ENCODE assay signal across 27 cellular contexts in the genomic region with DNA sequence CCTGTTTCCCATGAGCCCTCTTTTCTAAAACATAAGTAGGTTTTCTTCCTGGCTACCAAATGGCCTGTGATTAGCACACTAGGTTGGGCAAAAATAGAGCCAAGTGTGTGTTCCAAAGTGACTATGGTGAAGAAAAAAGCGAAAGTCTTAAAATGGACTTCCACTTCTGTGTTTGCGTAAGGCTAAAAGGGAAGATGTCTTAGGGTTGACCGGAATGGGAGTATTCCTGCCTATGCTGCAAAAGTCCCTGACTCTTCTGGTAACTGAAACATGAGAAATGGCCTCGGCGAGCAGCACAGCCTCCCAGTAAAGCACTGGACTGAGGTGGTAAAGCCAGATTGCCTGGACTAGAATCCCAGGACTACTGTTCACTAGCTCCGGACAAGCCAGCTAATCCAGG. TPM values are rescaled to one million over a fixed set of nuclear protein-coding genes. Genes with fewer than 3 reads are reported as not detected.
DNase-seq lines count a peak whose midpoint lies in the region; ATAC-seq and TF ChIP-seq lines count a peak whose summit lies in the region.
"Had no signal": no experiment of that assay in that cellular context is flagged by ENCODE, and none has a peak within 500 bp of the region (broad histone marks: within the 10 kb centered on the region; RNA-seq: fewer than 3 reads in every experiment).

No MANE protein-coding gene starts in this region.

- H3K4me1 ChIP-seq in heart left ventricle (peaks cover 0 to 35% (median 0%) of the 10 kb centered on the region in 12 donors), muscle layer of duodenum (ENCODE audit: control insufficient read depth in 1 of 2, insufficient read depth in 2 of 2, low read length in 2 of 2) (no peaks in the 10 kb centered on the region), thoracic aorta (ENCODE audit: control insufficient read depth in 1 of 2, low read depth in 2 of 2) (no peaks in the 10 kb centered on the region), osteoblast (ENCODE audit: insufficient read depth, low read length) (peaks cover 22% of the 10 kb centered on the region)

- no peaks in the 10 kb centered on the region for H3K79me2 ChIP-seq in osteoblast (ENCODE audit: insufficient read depth, low read length)

- H3K27ac ChIP-seq in heart left ventricle: peak overlapping the region in 5 of 12 donors; percentile 34 to 92 (median 48)
- peak overlapping the region; percentile 40 for H3K27ac ChIP-seq in caudate nucleus (ENCODE audit: low read depth, low read length)
- peak overlapping the region; percentile 51 for H3K27ac ChIP-seq in muscle layer of duodenum (ENCODE audit: low read length)
- H3K27ac ChIP-seq in thoracic aorta: no peak overlapping the region
- no peak overlapping the region for H3K27ac ChIP-seq in osteoblast (ENCODE audit: low read depth, low read length)
- H3K27ac ChIP-seq: ovary, VCaP had no signal

- no peaks in the 10 kb centered on the region for H3K9me3 ChIP-seq in heart left ventricle
- H3K9me3 ChIP-seq in muscle layer of duodenum (ENCODE audit: control insufficient read depth in 1 of 2, low read length in 2 of 2): no peaks in the 10 kb centered on the region
- no peaks in the 10 kb centered on the region for H3K9me3 ChIP-seq in thoracic aorta
- H3K9me3 ChIP-seq in osteoblast (ENCODE audit: low read depth, low read length): no peaks in the 10 kb centered on the region
- H3K9me3 ChIP-seq: ovary had no signal

- ATAC-seq in heart left ventricle (peak in 3 of 4 donors; percentile 38 to 78 (median 78)), Right ventricle myocardium inferior (no peak), thoracic aorta (ENCODE audit: insufficient number of reproducible peaks, low FRiP score, low read depth) (peak; percentile 28), GM19467 (IDR thresholded peaks at IDR 0.05; ENCODE audit: unreplicated experiment) (no peak)
- ATAC-seq: activated CD8-positive, alpha-beta memory T cell treated with anti-CD3 and anti-CD28 coated beads, Interleukin-2, amount 10 ng/mL, durations not matched to agents 7 days and 5 days; activated T-cell treated with anti-CD3 and anti-CD28 coated beads, Interleukin-2, amount 50 U/mL, for 72 hours; naive thymus-derived CD8-positive, alpha-beta T cell had no signal

- WGBS in heart left ventricle, 4 donors: 75 to 92% (median 85%) methylated on average over 6 of the region's 6 CpGs

- H4K20me1 ChIP-seq in osteoblast (ENCODE audit: insufficient read depth, low read length): no peaks in the 10 kb centered on the region

- no peak overlapping the region for H3K4me2 ChIP-seq in osteoblast (ENCODE audit: insufficient read depth, low read length)

- no peaks in the 10 kb centered on the region for H3K36me3 ChIP-seq in heart left ventricle
- no peaks in the 10 kb centered on the region for H3K36me3 ChIP-seq in muscle layer of duodenum (ENCODE audit: control insufficient read depth in 1 of 2, insufficient read depth in 2 of 2, low read length in 2 of 2)
- H3K36me3 ChIP-seq in thoracic aorta: no peaks in the 10 kb centered on the region
- H3K36me3 ChIP-seq in osteoblast (ENCODE audit: insufficient read depth, low read length): no peaks in the 10 kb centered on the region
- H3K36me3 ChIP-seq: ovary had no signal

- H3K4me3 ChIP-seq in heart left ventricle: no peak overlapping the region
- no peak overlapping the region for H3K4me3 ChIP-seq in muscle layer of duodenum (ENCODE audit: low read depth in 1 of 2, low read length in 2 of 2)
- no peak overlapping the region for H3K4me3 ChIP-seq in thoracic aorta
- no peak overlapping the region for H3K4me3 ChIP-seq in osteoblast (ENCODE audit: insufficient read depth, low read length)
- H3K4me3 ChIP-seq: coronary artery, ovary had no signal

- no peak overlapping the region for H2AFZ ChIP-seq in osteoblast (ENCODE audit: low read length)

- H3K27me3 ChIP-seq in heart left ventricle (peaks cover 0 to 3% (median 0%) of the 10 kb centered on the region in 9 donors), muscle layer of duodenum (ENCODE audit: low read depth, low read length) (no peaks in the 10 kb centered on the region), thoracic aorta (replicated peaks; ENCODE audit: insufficient read depth) (no peaks in the 10 kb centered on the region), osteoblast (ENCODE audit: insufficient read depth, low read length) (no peaks in the 10 kb centered on the region)
- H3K27me3 ChIP-seq: ovary had no signal

- TF ChIP-seq CTCF in heart left ventricle (IDR thresholded peaks at IDR 0.05) (no peak), thoracic aorta (IDR thresholded peaks at IDR 0.05) (no peak), osteoblast (IDR thresholded peaks at IDR 0.05; ENCODE audit: extremely low read depth, low read depth, low read length) (no peak)

- intact Hi-C loops in heart left ventricle (cut with DNase I): no loop called here
- intact Hi-C loops in Right ventricle myocardium inferior (cut with DNase I): no loop called here

- no peak for DNase-seq in heart left ventricle
- DNase-seq in Right ventricle myocardium inferior (ENCODE audit: missing footprints): no peak
- DNase-seq in caudate nucleus (lab: John Stamatoyannopoulos, UW): no peak
- no peak for DNase-seq in thoracic aorta (ENCODE audit: low spot score)
- no peak for DNase-seq in osteoblast (ENCODE audit: insufficient read length, low spot score, missing footprints)
- no peak for DNase-seq in NCI-H345 treated with DMSO at 0.1 percent for 48 hours (lab: John Stamatoyannopoulos, UW; ENCODE audit: unreplicated experiment)
- DNase-seq: 8988T; activated CD4-positive, alpha-beta T cell treated with anti-CD3 and anti-CD28 coated beads, Interleukin-2, amount 50 U/mL, for 1 hour; activated CD8-positive, alpha-beta memory T cell treated with anti-CD3 and anti-CD28 coated beads, Interleukin-2, amount 10 ng/mL, durations not matched to agents 7 days and 5 days; activated naive CD4-positive, alpha-beta T cell treated with anti-CD3 and anti-CD28 coated beads, Interleukin-2, amount 50 U/mL, for 16 hours; activated T-cell treated with anti-CD3 and anti-CD28 coated beads, Interleukin-2, amount 50 U/mL, for 72 hours; GDM1; mesendoderm; naive thymus-derived CD8-positive, alpha-beta T cell; NCI-H1417; NCI-H2107; NCI-H510A treated with DMSO at 0.1 percent for 48 hours; NK-92 treated with Interleukin-12 subunit alpha and Interleukin-12 subunit beta, amount 100 ng/mL, for 24 hours; ovary; T-helper 2 cell had no signal

- TF ChIP-seq POLR2A in heart left ventricle (IDR thresholded peaks at IDR 0.05): no peak

RNA-seq across cellular contexts. Expression of gene FPR1, which starts 2.4 kb away (rescaled TPM):
- total RNA-seq in heart left ventricle: 10 to 100 TPM in 2 of 9 donors, 1 to 10 TPM in 7; 1.8 to 39.4 (median 4.7) TPM
- 1 to 10 TPM in 1 of 2 donors, under 1 TPM in 1; 0.15 to 4.8 TPM for polyA plus RNA-seq in heart left ventricle
- 5.3 TPM for total RNA-seq in Right ventricle myocardium inferior
- total RNA-seq in thoracic aorta: 10 to 100 TPM; 30.2 to 39.3 TPM
- total RNA-seq in osteoblast: 4.4 and 5.1 TPM in 2 replicates
- total RNA-seq: activated CD8-positive, alpha-beta memory T cell treated with anti-CD3 and anti-CD28 coated beads, Interleukin-2, amount 10 ng/mL, durations not matched to agents 7 days and 5 days; activated T-cell treated with anti-CD3 and anti-CD28 coated beads, Interleukin-2, amount 50 U/mL, for 72 hours; bronchial epithelial cell; kidney epithelial cell; naive thymus-derived CD8-positive, alpha-beta T cell had no signal

RNA-seq across cellular contexts. Expression of gene FPR2, which starts 6.9 kb away (rescaled TPM):
- total RNA-seq in heart left ventricle: 10 to 100 TPM in 1 of 9 donors, 1 to 10 TPM in 2, under 1 TPM in 5, not detected in 1; 0.24 to 11.1 (median 0.80) TPM
- 1 to 10 TPM in 1 of 2 donors, under 1 TPM in 1; 0.11 to 1.1 TPM for polyA plus RNA-seq in heart left ventricle
- total RNA-seq in Right ventricle myocardium inferior: 0.95 TPM
- 1 to 10 TPM; 2.2 to 5.9 TPM for total RNA-seq in thoracic aorta
- 0.29 and 0.36 TPM in 2 replicates for total RNA-seq in osteoblast
- total RNA-seq: activated CD8-positive, alpha-beta memory T cell treated with anti-CD3 and anti-CD28 coated beads, Interleukin-2, amount 10 ng/mL, durations not matched to agents 7 days and 5 days; activated T-cell treated with anti-CD3 and anti-CD28 coated beads, Interleukin-2, amount 50 U/mL, for 72 hours; bronchial epithelial cell; kidney epithelial cell; naive thymus-derived CD8-positive, alpha-beta T cell had no signal
- polyA plus RNA-seq: IgD-negative memory B cell; naive thymus-derived CD8-positive, alpha-beta T cell had no signal

RNA-seq across cellular contexts. Expression of gene HAS1, which starts 30.3 kb away (rescaled TPM):
- 10 to 100 TPM in 1 of 9 donors, 1 to 10 TPM in 1, under 1 TPM in 4, not detected in 3; 0.17 to 16.0 (median 0.81) TPM for total RNA-seq in heart left ventricle
- under 1 TPM; 0.15 to 0.40 TPM for polyA plus RNA-seq in heart left ventricle
- total RNA-seq in Right ventricle myocardium inferior: 0.57 TPM
- total RNA-seq in thoracic aorta: 10 to 100 TPM in 1 of 2 donors, 1 to 10 TPM in 1; 1.6 to 74.8 TPM
- total RNA-seq in osteoblast: 5.4 and 6.2 TPM in 2 replicates
- total RNA-seq: activated CD8-positive, alpha-beta memory T cell treated with anti-CD3 and anti-CD28 coated beads, Interleukin-2, amount 10 ng/mL, durations not matched to agents 7 days and 5 days; activated T-cell treated with anti-CD3 and anti-CD28 coated beads, Interleukin-2, amount 50 U/mL, for 72 hours; kidney epithelial cell; naive thymus-derived CD8-positive, alpha-beta T cell had no signal
- polyA plus RNA-seq: IgD-negative memory B cell had no signal

RNA-seq across cellular contexts. Expression of gene FPR3, which starts 40.9 kb away (rescaled TPM):
- total RNA-seq in heart left ventricle: 10 to 100 TPM in 2 of 9 donors, 1 to 10 TPM in 7; 1.8 to 35.5 (median 3.1) TPM
- polyA plus RNA-seq in heart left ventricle: 1 to 10 TPM in 1 of 2 donors, under 1 TPM in 1; 0.38 to 2.4 TPM
- 7.2 TPM for total RNA-seq in Right ventricle myocardium inferior
- total RNA-seq in thoracic aorta: 10 to 100 TPM; 11.1 to 18.0 TPM
- total RNA-seq in osteoblast: 0.59 and 1.1 TPM in 2 replicates
- total RNA-seq: activated CD8-positive, alpha-beta memory T cell treated with anti-CD3 and anti-CD28 coated beads, Interleukin-2, amount 10 ng/mL, durations not matched to agents 7 days and 5 days; activated T-cell treated with anti-CD3 and anti-CD28 coated beads, Interleukin-2, amount 50 U/mL, for 72 hours; bronchial epithelial cell; kidney epithelial cell had no signal
- polyA plus RNA-seq: IgD-negative memory B cell; naive thymus-derived CD8-positive, alpha-beta T cell had no signal

Comparison
In these comparisons a context has a peak if more than half of its experiments do, and no peak if none do; other contexts are left out.
1. ATAC-seq: peak in heart left ventricle (3 of 4) and thoracic aorta (single experiment); none in Right ventricle myocardium inferior (single experiment) and GM19467 (single experiment).
2. H3K27ac ChIP-seq: peak in caudate nucleus (single experiment) and muscle layer of duodenum (single experiment); none in thoracic aorta (0 of 2) and osteoblast (single experiment).